Comparison of ENCODE assay signal across 8 cellular contexts in the genomic region with DNA sequence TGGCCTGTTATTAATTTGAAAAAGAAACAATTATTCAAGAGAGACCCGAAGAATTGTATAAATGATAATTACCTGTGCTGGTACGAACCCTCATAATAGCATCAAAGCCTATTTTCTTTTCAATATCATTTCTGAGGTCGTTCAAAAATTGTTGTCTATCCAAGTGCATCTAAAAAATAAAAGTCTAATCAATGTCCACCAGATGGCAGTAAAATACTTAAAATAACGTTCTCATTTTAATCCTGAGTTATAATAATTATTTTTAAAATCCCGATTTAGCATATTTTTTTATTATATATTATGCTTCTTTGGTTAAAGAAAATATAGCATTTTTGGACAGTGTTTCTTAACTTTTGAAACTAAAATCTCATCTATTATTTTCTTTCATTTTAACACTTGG.
A peak's percentile ranks its signal among the peaks of the same experiment; 100 is the strongest.
DNase-seq lines count a peak whose midpoint lies in the region; TF ChIP-seq lines count a peak whose summit lies in the region.

No MANE protein-coding gene starts in this region.

- H3K9me3 ChIP-seq in WERI-Rb-1 (ENCODE audit: severe bottlenecking) (no peaks in the 10 kb centered on the region), HAP-1 (no peaks in the 10 kb centered on the region)
- no peaks in the 10 kb centered on the region for H3K9me3 ChIP-seq in effector memory CD4-positive, alpha-beta T cell (ENCODE audit: control insufficient read depth, low read length)

- no peak for DNase-seq in GM10266 (ENCODE audit: extremely low spot score)
- peak; percentile 3 for DNase-seq in NCI-H748 treated with DMSO at 0.1 percent for 48 hours (lab: John Stamatoyannopoulos, UW)
- peak; percentile 9 to 46 for DNase-seq in erythroblast (lab: John Stamatoyannopoulos, UW)
- DNase-seq in WERI-Rb-1 = no peak
- no peak for DNase-seq in HAP-1 (ENCODE audit: low spot score in 2 of 2)
- DNase-seq in effector memory CD4-positive, alpha-beta T cell = no peak
- DNase-seq in RPMI8226 = no peak

- TF ChIP-seq POLR2A in erythroblast (IDR thresholded peaks at IDR 0.05; ENCODE audit: low read length) = no peak

- no peaks in the 10 kb centered on the region for H3K27me3 ChIP-seq in rectal smooth muscle tissue (ENCODE audit: control insufficient read depth, insufficient read depth, low read length)
- H3K27me3 ChIP-seq in WERI-Rb-1 (ENCODE audit: insufficient read depth, low read depth, severe bottlenecking) = no peaks in the 10 kb centered on the region
- no peaks in the 10 kb centered on the region for H3K27me3 ChIP-seq in HAP-1 (ENCODE audit: low read depth)
- H3K27me3 ChIP-seq in effector memory CD4-positive, alpha-beta T cell (replicated peaks; ENCODE audit: control insufficient read depth, insufficient read depth, low read length, poor library complexity, severe bottlenecking) = no peaks in the 10 kb centered on the region

- TF ChIP-seq CTCF in GM10266 (IDR thresholded peaks at IDR 0.05; ENCODE audit: control insufficient read depth, insufficient read depth, low read depth, missing control alignments) (peak; percentile 22), WERI-Rb-1 (IDR thresholded peaks at IDR 0.05; ENCODE audit: low read depth, low read length) (no peak)

- in situ Hi-C loops in HAP-1 (cut with MboI; ENCODE audit: low sequenced_read_pairs) = no loop called here

- H3K36me3 ChIP-seq in rectal smooth muscle tissue (ENCODE audit: control insufficient read depth, insufficient read depth, low read length) (no peaks in the 10 kb centered on the region), WERI-Rb-1 (peaks cover 2% of the 10 kb centered on the region), HAP-1 (replicated peaks) (peaks cover 22% of the 10 kb centered on the region)
- peaks cover 37% of the 10 kb centered on the region for H3K36me3 ChIP-seq in effector memory CD4-positive, alpha-beta T cell (ENCODE audit: control insufficient read depth, insufficient read depth, low read length)

- H3K9ac ChIP-seq in rectal smooth muscle tissue (ENCODE audit: low read length) = no peak overlapping the region

- H3K4me3 ChIP-seq in rectal smooth muscle tissue (ENCODE audit: low read length) (no peak overlapping the region), WERI-Rb-1 (ENCODE audit: low read depth, low read length) (no peak overlapping the region), HAP-1 (no peak overlapping the region)
- no peak overlapping the region for H3K4me3 ChIP-seq in effector memory CD4-positive, alpha-beta T cell (ENCODE audit: insufficient read depth, low read depth, low read length, poor library complexity, severe bottlenecking)

- H3K27ac ChIP-seq in rectal smooth muscle tissue (ENCODE audit: low read depth, low read length) (peak overlapping the region; percentile 74), WERI-Rb-1 (no peak overlapping the region)
- no peak overlapping the region for H3K27ac ChIP-seq in effector memory CD4-positive, alpha-beta T cell (ENCODE audit: insufficient read depth, low read length, poor library complexity, severe bottlenecking)

- peaks cover 35% of the 10 kb centered on the region for H3K4me1 ChIP-seq in rectal smooth muscle tissue (ENCODE audit: control insufficient read depth, insufficient read depth, low read length)
- H3K4me1 ChIP-seq in HAP-1 = peaks cover 16% of the 10 kb centered on the region
- H3K4me1 ChIP-seq in effector memory CD4-positive, alpha-beta T cell (ENCODE audit: control insufficient read depth, insufficient read depth, low read length, poor library complexity, severe bottlenecking) = no peaks in the 10 kb centered on the region

Comparison
In these comparisons a context has a peak if more than half of its experiments do, and no peak if none do; other contexts are left out.
1. DNase-seq: peak in NCI-H748 treated with DMSO at 0.1 percent for 48 hours (single experiment) and erythroblast (2 of 2); none in GM10266 (single experiment), WERI-Rb-1 (single experiment), HAP-1 (0 of 2), effector memory CD4-positive, alpha-beta T cell (0 of 3) and RPMI8226 (single experiment).